In genomic region chr12:9897524-9897923, GRCh38 we compare ENCODE assay signal across 23 cellular contexts. TPM values are rescaled to one million over a fixed set of nuclear protein-coding genes. Genes with fewer than 3 reads are reported as not detected.
"Had no signal": no experiment of that assay in that cellular context is flagged by ENCODE, and none has a peak within 500 bp of the region (broad histone marks: within the 10 kb centered on the region; RNA-seq: fewer than 3 reads in every experiment).

No MANE protein-coding gene starts in this region.

- H3K4me1 ChIP-seq: SJSA1 had no signal

- H3K27ac ChIP-seq: HL-60, SJSA1, SK-N-MC had no signal

- DNase-seq: KBM-7, MG63, NCI-H1092, NCI-H1105 treated with DMSO at 0.1 percent for 48 hours, NCI-H1417 treated with DMSO at 0.1 percent for 48 hours, NCI-H146, NCI-H1694 treated with DMSO at 0.1 percent for 48 hours, NCI-H1930, NCI-H2081, NCI-H2107, NCI-H2227 treated with DMSO at 0.1 percent for 48 hours, NCI-H524, NCI-H526 treated with DMSO at 0.1 percent for 48 hours, NCI-H748 treated with DMSO at 0.1 percent for 48 hours, Right ventricle myocardium superior, RPMI8226, SIG-M5 had no signal

- H3K4me3 ChIP-seq: MG63, SJSA1, SK-N-MC had no signal

- H3K27me3 ChIP-seq: MG63, SJSA1 had no signal

- H3K36me3 ChIP-seq: MG63, SJSA1 had no signal

- H3K9me3 ChIP-seq: MG63, SJSA1 had no signal

RNA-seq across cellular contexts. Expression of gene KLRF2, which starts 16.2 kb away (rescaled TPM):
- total RNA-seq: HT-29, LHCN-M2, NCI-H460, Right ventricle myocardium superior, SJSA1 had no signal

RNA-seq across cellular contexts. Expression of gene CLEC2B, which starts 28.4 kb away (rescaled TPM):
- total RNA-seq: HT-29 had no signal

RNA-seq across cellular contexts. Expression of gene CLEC2A, which starts 34.6 kb away (rescaled TPM):
- total RNA-seq: HT-29, LHCN-M2, NCI-H460, Right ventricle myocardium superior, SJSA1 had no signal
